26 cellular contexts compared by ENCODE assay signal in the genomic region with DNA sequence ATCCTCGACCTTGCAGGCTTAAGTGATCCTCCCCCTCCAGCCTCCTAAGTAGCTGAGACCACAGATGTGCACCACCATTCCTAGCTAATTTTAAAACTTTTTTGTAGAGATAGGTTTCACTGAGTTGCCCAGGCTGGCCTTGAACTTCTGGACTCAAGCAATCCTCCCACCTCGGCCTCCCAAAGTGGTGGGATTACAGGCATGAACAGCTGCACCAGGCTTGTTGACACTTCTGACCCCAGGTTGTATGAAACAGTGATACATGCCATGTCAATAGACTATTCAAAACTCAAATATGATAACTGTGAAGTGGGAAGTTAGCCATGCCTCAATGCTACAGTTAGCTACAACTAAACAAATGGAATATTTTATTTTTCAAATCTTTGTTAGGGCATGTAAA.
"Had no signal": no experiment of that assay in that cellular context is flagged by ENCODE, and none has a peak within 500 bp of the region (broad histone marks: within the 10 kb centered on the region; RNA-seq: fewer than 3 reads in every experiment).

No MANE protein-coding gene starts in this region.

- ATAC-seq: esophagus mucosa; foreskin keratinocyte; heart right ventricle; left cardiac atrium; left lung; naive thymus-derived CD4-positive, alpha-beta T cell; sciatic nerve; stimulated activated effector memory CD8-positive, alpha-beta T cell treated with anti-CD3 and anti-CD28 coated beads, Interleukin-12 subunit alpha, Interleukin-12 subunit beta, amount 100 ng/mL, for 72 hours had no signal

- FAIRE-seq: islet of Langerhans had no signal

- H3K27ac ChIP-seq: colonic mucosa, epithelial cell of prostate, foreskin keratinocyte, heart right ventricle, left lung, parathyroid adenoma, testis, tibial artery had no signal

- H3K4me3 ChIP-seq: colonic mucosa, heart right ventricle, left lung, stomach, testis, tibial artery had no signal

- H3K4me1 ChIP-seq: colonic mucosa, foreskin keratinocyte, parathyroid adenoma, tibial artery had no signal

- H3K9ac ChIP-seq: parathyroid adenoma had no signal

- DNase-seq: colonic mucosa; effector CD8-positive, alpha-beta T cell; endodermal cell; foreskin keratinocyte; glutamatergic neuron; heart right ventricle; hippocampal formation; left cardiac atrium; left lung; mesendoderm; midbrain; naive thymus-derived CD4-positive, alpha-beta T cell; stimulated activated CD4-positive, alpha-beta T cell treated with anti-CD3 and anti-CD28 coated beads, Interleukin-2, amount 100 ng/mL, for 24 hours; stimulated activated CD4-positive, alpha-beta T cell treated with anti-CD3 and anti-CD28 coated beads, Interleukin-4, amount 100 ng/mL, for 24 hours; stimulated activated naive CD4-positive, alpha-beta T cell treated with Interleukin-2 at 50 U/mL for 16 hours; stomach; substantia nigra; testis; tibial artery had no signal

- H3K36me3 ChIP-seq: colonic mucosa, heart right ventricle, left lung, neutrophil, stomach, tibial artery had no signal

- H3K27me3 ChIP-seq: colonic mucosa, heart right ventricle, left lung, neutrophil, stomach, testis, tibial artery had no signal

- H2AFZ ChIP-seq: parathyroid adenoma had no signal

- H3K9me3 ChIP-seq: colonic mucosa, neutrophil, testis, tibial artery had no signal

- H3K79me2 ChIP-seq: parathyroid adenoma had no signal
